ENCODE assay signal across 20 cellular contexts in genomic region chr11:68414457-68415221, GRCh38.
"Had no signal": no experiment of that assay in that cellular context is flagged by ENCODE, and none has a peak within 500 bp of the region (broad histone marks: within the 10 kb centered on the region; RNA-seq: fewer than 3 reads in every experiment).

No MANE protein-coding gene starts in this region.

- H3K4me3 Mint-ChIP-seq: activated CD4-positive, alpha-beta T cell treated with anti-CD3 and anti-CD28 coated beads, Interleukin-2, amount 10 ng/mL, durations not matched to agents 24 days and 14 days; activated naive CD8-positive, alpha-beta T cell treated with anti-CD3 and anti-CD28 coated beads, Interleukin-2, amount 10 ng/mL, durations not matched to agents 7 days and 5 days; dendritic cell treated with granulocyte-macrophage colony-stimulating factor and Interleukin-4, amounts not matched to agents 40 ng/mL and 50 ng/mL, for 4 days; endodermal cell; natural killer cell; stimulated activated effector memory CD8-positive, alpha-beta T cell treated with anti-CD3 and anti-CD28 coated beads, Interleukin-12 subunit alpha, Interleukin-12 subunit beta, amount 100 ng/mL, for 72 hours; T-helper 17 cell had no signal

- H3K27ac ChIP-seq: left lung, neutrophil had no signal

- H3K27me3 Mint-ChIP-seq: activated CD4-positive, alpha-beta T cell treated with anti-CD3 and anti-CD28 coated beads, Interleukin-2, amount 10 ng/mL, durations not matched to agents 24 days and 14 days; activated naive CD8-positive, alpha-beta T cell treated with anti-CD3 and anti-CD28 coated beads, Interleukin-2, amount 10 ng/mL, durations not matched to agents 7 days and 5 days; dendritic cell treated with granulocyte-macrophage colony-stimulating factor and Interleukin-4, amounts not matched to agents 40 ng/mL and 50 ng/mL, for 4 days had no signal

- H3K9me3 ChIP-seq: left lung, neutrophil, transverse colon had no signal

- H3K27ac Mint-ChIP-seq: activated CD4-positive, alpha-beta T cell treated with anti-CD3 and anti-CD28 coated beads, Interleukin-2, amount 10 ng/mL, durations not matched to agents 24 days and 14 days; activated naive CD8-positive, alpha-beta T cell treated with anti-CD3 and anti-CD28 coated beads, Interleukin-2, amount 10 ng/mL, durations not matched to agents 7 days and 5 days; dendritic cell treated with granulocyte-macrophage colony-stimulating factor and Interleukin-4, amounts not matched to agents 40 ng/mL and 50 ng/mL, for 4 days; endodermal cell; natural killer cell; stimulated activated effector memory CD8-positive, alpha-beta T cell treated with anti-CD3 and anti-CD28 coated beads, Interleukin-12 subunit alpha, Interleukin-12 subunit beta, amount 100 ng/mL, for 72 hours; T-helper 17 cell had no signal

- H3K9me3 Mint-ChIP-seq: activated CD4-positive, alpha-beta T cell treated with anti-CD3 and anti-CD28 coated beads, Interleukin-2, amount 10 ng/mL, durations not matched to agents 24 days and 14 days; activated naive CD8-positive, alpha-beta T cell treated with anti-CD3 and anti-CD28 coated beads, Interleukin-2, amount 10 ng/mL, durations not matched to agents 7 days and 5 days; dendritic cell treated with granulocyte-macrophage colony-stimulating factor and Interleukin-4, amounts not matched to agents 40 ng/mL and 50 ng/mL, for 4 days; endodermal cell; natural killer cell; stimulated activated effector memory CD8-positive, alpha-beta T cell treated with anti-CD3 and anti-CD28 coated beads, Interleukin-12 subunit alpha, Interleukin-12 subunit beta, amount 100 ng/mL, for 72 hours had no signal

- H3K36me3 Mint-ChIP-seq: natural killer cell; stimulated activated effector memory CD8-positive, alpha-beta T cell treated with anti-CD3 and anti-CD28 coated beads, Interleukin-12 subunit alpha, Interleukin-12 subunit beta, amount 100 ng/mL, for 72 hours had no signal

- H3K36me3 ChIP-seq: neutrophil had no signal

- H3K27me3 ChIP-seq: left lung, neutrophil, transverse colon had no signal

- H3K4me1 Mint-ChIP-seq: activated CD4-positive, alpha-beta T cell treated with anti-CD3 and anti-CD28 coated beads, Interleukin-2, amount 10 ng/mL, durations not matched to agents 24 days and 14 days; activated naive CD8-positive, alpha-beta T cell treated with anti-CD3 and anti-CD28 coated beads, Interleukin-2, amount 10 ng/mL, durations not matched to agents 7 days and 5 days; natural killer cell had no signal

- H3K4me3 ChIP-seq: left lung, transverse colon had no signal

- DNase-seq: activated CD4-positive, alpha-beta T cell treated with anti-CD3 and anti-CD28 coated beads, Interleukin-2, amount 10 ng/mL, durations not matched to agents 24 days and 14 days; activated CD8-positive, alpha-beta memory T cell treated with anti-CD3 and anti-CD28 coated beads for 24 hours; activated gamma-delta T cell treated with Interleukin-2 at 50 U/mL for 16 hours; activated naive CD8-positive, alpha-beta T cell treated with anti-CD3 and anti-CD28 coated beads, Interleukin-2, amount 10 ng/mL, durations not matched to agents 7 days and 5 days; aorta; endodermal cell; hippocampal formation; left lung; mesendoderm; natural killer cell; retina; stimulated activated CD4-positive, alpha-beta T cell treated with anti-CD3 and anti-CD28 coated beads, Interleukin-12 subunit alpha, Interleukin-12 subunit beta, amount 100 ng/mL, for 4 hours; stimulated activated CD4-positive, alpha-beta T cell treated with anti-CD3 and anti-CD28 coated beads, Interleukin-2, amount 100 ng/mL, for 24 hours; substantia nigra; T-helper 17 cell; transverse colon had no signal

- H3K4me1 ChIP-seq: left lung had no signal

- ATAC-seq: esophagus mucosa; left lung; natural killer cell; stimulated activated effector memory CD8-positive, alpha-beta T cell treated with anti-CD3 and anti-CD28 coated beads, Interleukin-12 subunit alpha, Interleukin-12 subunit beta, amount 100 ng/mL, for 72 hours; T-helper 17 cell had no signal
